ENCODE assay signal across 11 cellular contexts in genomic region chr3:184740509-184741258, GRCh38. TPM values are rescaled to one million over a fixed set of nuclear protein-coding genes. Genes with fewer than 3 reads are reported as not detected.
DNase-seq lines count a peak whose midpoint lies in the region; ATAC-seq and TF ChIP-seq lines count a peak whose summit lies in the region.
"Had no signal": no experiment of that assay in that cellular context is flagged by ENCODE, and none has a peak within 500 bp of the region (broad histone marks: within the 10 kb centered on the region; RNA-seq: fewer than 3 reads in every experiment).

No MANE protein-coding gene starts in this region.

- intact Hi-C loops in left lung (cut with DNase I): no loop called here

- no peaks in the 10 kb centered on the region for H3K4me1 ChIP-seq in left lung
- H3K4me1 ChIP-seq: testis had no signal

- H3K36me3 ChIP-seq in left lung: no peaks in the 10 kb centered on the region
- H3K36me3 ChIP-seq: Peyer's patch had no signal

- no peak for TF ChIP-seq CTCF in left lung (IDR thresholded peaks at IDR 0.05)

- ATAC-seq in left lung (peak; percentile 35), HG03432 (IDR thresholded peaks at IDR 0.05; ENCODE audit: unreplicated experiment) (no peak)
- ATAC-seq: right cardiac atrium had no signal

- H3K9me3 ChIP-seq in left lung: no peaks in the 10 kb centered on the region
- H3K9me3 ChIP-seq: Peyer's patch, testis had no signal

- no peak overlapping the region for H3K4me3 ChIP-seq in left lung
- H3K4me3 ChIP-seq: Peyer's patch, testis had no signal

- DNase-seq in AG08396 (ENCODE audit: low spot score): peak; percentile 47
- DNase-seq in HS-27A (ENCODE audit: low read depth): peak; percentile 14
- peak; percentile 24 for DNase-seq in amniotic stem cell (lab: John Stamatoyannopoulos, UW)
- DNase-seq in left lung: peak in 1 of 2 donors; percentile 30
- DNase-seq in NCI-H1930 (lab: John Stamatoyannopoulos, UW): no peak
- no peak for DNase-seq in D341Med (ENCODE audit: low spot score)
- DNase-seq in NCI-H2107 (lab: John Stamatoyannopoulos, UW): no peak
- DNase-seq: right cardiac atrium, testis had no signal

- no peak overlapping the region for H3K27ac ChIP-seq in left lung
- H3K27ac ChIP-seq: Peyer's patch, testis had no signal

- H3K27me3 ChIP-seq in left lung: no peaks in the 10 kb centered on the region
- H3K27me3 ChIP-seq: Peyer's patch, testis had no signal

RNA-seq across cellular contexts. Expression of gene MAGEF1, which starts 28.8 kb away (rescaled TPM):
- 10 to 100 TPM; 27.8 to 34.8 TPM for total RNA-seq in left lung

Comparison
In these comparisons a context has a peak if more than half of its experiments do, and no peak if none do; other contexts are left out.
1. DNase-seq: peak in AG08396 (single experiment), HS-27A (single experiment) and amniotic stem cell (single experiment); none in NCI-H1930 (0 of 2), D341Med (single experiment) and NCI-H2107 (single experiment).